Comparison of ENCODE assay signal across 8 cellular contexts in the genomic region with DNA sequence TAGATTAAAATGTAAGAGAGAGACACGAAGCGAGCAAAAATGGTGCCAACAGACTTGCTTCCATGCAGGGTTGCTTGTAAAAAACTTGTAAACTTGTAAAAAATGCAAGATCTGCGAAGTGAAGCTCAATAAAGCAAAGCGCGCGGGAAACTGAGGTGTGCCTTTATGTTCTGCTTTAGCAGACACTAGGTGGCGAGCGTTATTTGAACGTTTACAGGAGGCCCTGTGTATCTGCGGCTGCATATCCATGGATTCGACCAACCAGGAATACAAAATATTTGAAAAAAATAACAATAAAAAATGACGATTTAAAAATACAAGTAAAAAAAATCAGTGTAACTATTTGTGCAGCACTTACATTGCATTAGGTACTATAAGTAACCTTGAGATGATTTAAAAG. TPM values are rescaled to one million over a fixed set of nuclear protein-coding genes. Genes with fewer than 3 reads are reported as not detected.
DNase-seq lines count a peak whose midpoint lies in the region; ATAC-seq and TF ChIP-seq lines count a peak whose summit lies in the region.

No MANE protein-coding gene starts in this region.

- H3K27ac ChIP-seq in heart right ventricle (no peak overlapping the region), SJCRH30 (no peak overlapping the region), endodermal cell (ENCODE audit: low read depth, low read length) (no peak overlapping the region), rectal smooth muscle tissue (ENCODE audit: low read depth, low read length) (no peak overlapping the region)

- intact Hi-C loops in heart right ventricle (cut with DNase I) (loop anchor here in 8 of 10 donors (2.0 to 10.0 kb wide), 8 partner anchors 47 to 335 kb away; a partner anchor contains a TSS), Right ventricle myocardium inferior (cut with DNase I) (loop anchor here (5.0 kb wide), 1 partner anchor 132 kb away; no protein-coding TSS in a partner anchor)

- TF ChIP-seq CTCF in heart right ventricle (IDR thresholded peaks at IDR 0.05) (peak; percentile 6 to 59 (median 39)), endodermal cell (conservative IDR thresholded peaks at IDR 0.05) (peak; percentile 71), GM13976 (IDR thresholded peaks at IDR 0.05; ENCODE audit: borderline replicate concordance, control extremely low read depth, extremely low read depth, insufficient read depth, missing control alignments) (no peak)

- in situ Hi-C loops in GM13976 (cut with MboI; ENCODE audit: low sequenced_read_pairs, unreplicated experiment) = no loop called here

- H3K36me3 ChIP-seq in heart right ventricle (peaks cover 0 to 49% (median 7%) of the 10 kb centered on the region in 9 donors), SJCRH30 (peaks cover 59% of the 10 kb centered on the region), endodermal cell (ENCODE audit: control insufficient read depth, insufficient read depth, low read length) (peaks cover 66% of the 10 kb centered on the region), rectal smooth muscle tissue (ENCODE audit: control insufficient read depth, insufficient read depth, low read length) (peaks cover under 1% of the 10 kb centered on the region)

- H3K9ac ChIP-seq in endodermal cell (ENCODE audit: extremely low read depth, low read length, poor library complexity, severe bottlenecking) (no peak overlapping the region), rectal smooth muscle tissue (ENCODE audit: low read length) (no peak overlapping the region)

- H3K9me3 ChIP-seq in heart right ventricle = no peaks in the 10 kb centered on the region
- no peaks in the 10 kb centered on the region for H3K9me3 ChIP-seq in SJCRH30 (replicated peaks)
- H3K9me3 ChIP-seq in endodermal cell (ENCODE audit: control insufficient read depth, low read length) = peaks cover 5% of the 10 kb centered on the region

- no peaks in the 10 kb centered on the region for H3K9me3 Mint-ChIP-seq in endodermal cell

- peak overlapping the region in 7 of 10 donors; percentile 69 to 98 (median 93) for H3K4me3 ChIP-seq in heart right ventricle
- peak overlapping the region; percentile 98 for H3K4me3 ChIP-seq in SJCRH30
- peak overlapping the region; percentile 99 for H3K4me3 ChIP-seq in endodermal cell (ENCODE audit: low read length)
- peak overlapping the region; percentile 88 for H3K4me3 ChIP-seq in rectal smooth muscle tissue (ENCODE audit: low read length)

- peaks cover 22% of the 10 kb centered on the region for H3K4me1 Mint-ChIP-seq in endodermal cell

- ATAC-seq in heart right ventricle = no peak
- ATAC-seq in Right ventricle myocardium inferior = no peak

- DNase-seq in heart right ventricle = peak in 1 of 2 donors; percentile 34
- no peak for DNase-seq in Right ventricle myocardium inferior (ENCODE audit: missing footprints)
- DNase-seq in SJCRH30 = no peak
- peak; percentile 53 for DNase-seq in endodermal cell
- no peak for DNase-seq in HuH-7 (ENCODE audit: low spot score)
- DNase-seq in MV-4-11 (lab: John Stamatoyannopoulos, UW) = no peak
- no peak for DNase-seq in GM13976 (ENCODE audit: low spot score)

- H3K27me3 Mint-ChIP-seq in endodermal cell (ENCODE audit: insufficient read depth) = no peaks in the 10 kb centered on the region

- H3K4me1 ChIP-seq in heart right ventricle (peaks cover 3 to 46% (median 31%) of the 10 kb centered on the region in 9 donors), SJCRH30 (peaks cover 8% of the 10 kb centered on the region), endodermal cell (ENCODE audit: control insufficient read depth, insufficient read depth, low read length) (no peaks in the 10 kb centered on the region), rectal smooth muscle tissue (ENCODE audit: control insufficient read depth, insufficient read depth, low read length) (peaks cover 22% of the 10 kb centered on the region)

- peaks cover 48% of the 10 kb centered on the region for H3K36me3 Mint-ChIP-seq in endodermal cell (ENCODE audit: low read depth)

- no peak overlapping the region for H3K27ac Mint-ChIP-seq in endodermal cell

- H3K4me3 Mint-ChIP-seq in endodermal cell = peak overlapping the region; percentile 87

- H3K27me3 ChIP-seq in heart right ventricle = no peaks in the 10 kb centered on the region
- no peaks in the 10 kb centered on the region for H3K27me3 ChIP-seq in SJCRH30
- no peaks in the 10 kb centered on the region for H3K27me3 ChIP-seq in endodermal cell (ENCODE audit: control insufficient read depth, insufficient read depth, low read length, poor library complexity, severe bottlenecking)
- H3K27me3 ChIP-seq in rectal smooth muscle tissue (ENCODE audit: control insufficient read depth, insufficient read depth, low read length) = no peaks in the 10 kb centered on the region

- WGBS in heart right ventricle, 2 donors = 52 to 54% methylated on average over 12 of the region's 12 CpGs
- 73 to 87% methylated on average over 10 to 11 of the region's 12 CpGs for WGBS in endodermal cell (ENCODE audit: insufficient coverage in 1 of 2, insufficient read length in 1 of 2), 2 experiments

RNA-seq across cellular contexts. Expression of a gene that starts 1.5 kb away (rescaled TPM):
- 10 to 100 TPM; 58.1 to 89.5 (median 67.0) TPM for total RNA-seq in heart right ventricle
- 10 to 100 TPM; 39.6 to 59.3 TPM for polyA plus RNA-seq in heart right ventricle
- 66.6 TPM for total RNA-seq in Right ventricle myocardium inferior
- total RNA-seq in SJCRH30 (2014; rRNA removed; shearing (Covaris generic)) = 79.5 and 90.5 TPM in 2 replicates
- total RNA-seq in endodermal cell = 10 to 100 TPM; 84.0 to 84.8 TPM
- polyA plus RNA-seq in endodermal cell (2013, experiment 1 of 2) = 75.0 TPM
- 63.5 TPM for polyA plus RNA-seq in endodermal cell (2013, experiment 2 of 2)

RNA-seq across cellular contexts. Expression of a gene that starts 17.8 kb away (rescaled TPM):
- total RNA-seq in heart right ventricle (10 to 100 TPM; 56.9 to 80.9 (median 72.6) TPM), Right ventricle myocardium inferior (73.9 TPM), endodermal cell (10 to 100 TPM; 79.5 to 96.4 TPM)
- polyA plus RNA-seq in heart right ventricle = 10 to 100 TPM; 14.9 to 70.0 TPM
- 70.3 and 76.9 TPM in 2 replicates for total RNA-seq in SJCRH30 (2014; rRNA removed; shearing (Covaris generic))
- polyA plus RNA-seq in endodermal cell (2013, experiment 1 of 2) = 123 TPM
- 111 TPM for polyA plus RNA-seq in endodermal cell (2013, experiment 2 of 2)
